In genomic region chr11:58574851-58575250, GRCh38 we compare ENCODE assay signal across 8 cellular contexts. TPM values are rescaled to one million over a fixed set of nuclear protein-coding genes. Genes with fewer than 3 reads are reported as not detected.
DNase-seq lines count a peak whose midpoint lies in the region; ATAC-seq and TF ChIP-seq lines count a peak whose summit lies in the region.

No MANE protein-coding gene starts in this region.

- H3K4me1 Mint-ChIP-seq in CD4-positive, CD25-positive, alpha-beta regulatory T cell = peaks cover 20 to 74% (median 45%) of the 10 kb centered on the region in 4 donors
- H3K4me1 Mint-ChIP-seq in neural crest cell = peaks cover 17% of the 10 kb centered on the region

- peaks cover 0 to 4% (median 0%) of the 10 kb centered on the region in 7 donors for H3K9me3 Mint-ChIP-seq in CD4-positive, CD25-positive, alpha-beta regulatory T cell
- no peaks in the 10 kb centered on the region for H3K9me3 Mint-ChIP-seq in neural crest cell

- peaks cover 9% of the 10 kb centered on the region for H3K36me3 ChIP-seq in CD4-positive, CD25-positive, alpha-beta regulatory T cell (ENCODE audit: control insufficient read depth, insufficient read depth, low read length)

- H3K27ac Mint-ChIP-seq in CD4-positive, CD25-positive, alpha-beta regulatory T cell = peak overlapping the region; percentile 98 to 100 (median 100)
- H3K27ac Mint-ChIP-seq in neural crest cell (ENCODE audit: unreplicated experiment) = no peak overlapping the region

- ATAC-seq in CD4-positive, CD25-positive, alpha-beta regulatory T cell (ENCODE audit: low read depth in 2 of 2) = no peak
- ATAC-seq in HG03460 (IDR thresholded peaks at IDR 0.05; ENCODE audit: unreplicated experiment) (no peak), HG03521 (IDR thresholded peaks at IDR 0.05; ENCODE audit: unreplicated experiment) (no peak)

- H3K4me1 ChIP-seq in CD4-positive, CD25-positive, alpha-beta regulatory T cell (ENCODE audit: control insufficient read depth, insufficient read depth, low read length, poor library complexity, severe bottlenecking) = peaks cover 73% of the 10 kb centered on the region

- TF ChIP-seq CTCF in choroid plexus epithelial cell (conservative IDR thresholded peaks at IDR 0.05; ENCODE audit: low read depth, low read length) (no peak), neural crest cell (conservative IDR thresholded peaks at IDR 0.05) (no peak)

- H3K27ac ChIP-seq in CD4-positive, CD25-positive, alpha-beta regulatory T cell (ENCODE audit: insufficient read depth, low read length, poor library complexity, severe bottlenecking) = peak overlapping the region; percentile 100

- peak overlapping the region; percentile 92 to 100 (median 98) for H3K4me3 Mint-ChIP-seq in CD4-positive, CD25-positive, alpha-beta regulatory T cell
- H3K4me3 Mint-ChIP-seq in neural crest cell = peak overlapping the region; percentile 17

- H3K36me3 Mint-ChIP-seq in CD4-positive, CD25-positive, alpha-beta regulatory T cell = peaks cover 12% of the 10 kb centered on the region
- H3K36me3 Mint-ChIP-seq in neural crest cell (ENCODE audit: low read depth) = no peaks in the 10 kb centered on the region

- peaks cover 21% of the 10 kb centered on the region for H3K27me3 Mint-ChIP-seq in CD4-positive, CD25-positive, alpha-beta regulatory T cell
- H3K27me3 Mint-ChIP-seq in neural crest cell (ENCODE audit: low read depth) = peaks cover 3% of the 10 kb centered on the region

- DNase-seq in CD4-positive, CD25-positive, alpha-beta regulatory T cell = no peak
- peak; percentile 60 for DNase-seq in M059J (ENCODE audit: low read depth)
- DNase-seq in choroid plexus epithelial cell (ENCODE audit: low read depth) = peak; percentile 10
- no peak for DNase-seq in neural crest cell (ENCODE audit: low read depth, low spot score)
- DNase-seq in activated CD4-positive, CD25-positive, alpha-beta regulatory T cell treated with anti-CD3 and anti-CD28 coated beads, Interleukin-2, amount 50 U/mL, for 72 hours = no peak
- no peak for DNase-seq in SKM-1 (lab: John Stamatoyannopoulos, UW; ENCODE audit: unreplicated experiment)

- H3K9me3 ChIP-seq in CD4-positive, CD25-positive, alpha-beta regulatory T cell (ENCODE audit: control insufficient read depth in 2 of 2, low read length in 2 of 2) = no peaks in the 10 kb centered on the region

- H3K4me3 ChIP-seq in CD4-positive, CD25-positive, alpha-beta regulatory T cell (ENCODE audit: low read depth, low read length) = peak overlapping the region; percentile 99
- H3K4me3 ChIP-seq in choroid plexus epithelial cell (ENCODE audit: low read depth, low read length) = no peak overlapping the region

- no peaks in the 10 kb centered on the region for H3K27me3 ChIP-seq in CD4-positive, CD25-positive, alpha-beta regulatory T cell (ENCODE audit: control insufficient read depth, insufficient read depth, low read length)

RNA-seq across cellular contexts. Expression of gene LPXN, which starts 0.8 kb away (rescaled TPM):
- total RNA-seq in CD4-positive, CD25-positive, alpha-beta regulatory T cell = 101 TPM
- polyA plus RNA-seq in CD4-positive, CD25-positive, alpha-beta regulatory T cell = 100 to 1,000 TPM; 221 to 314 (median 265) TPM
- total RNA-seq in M059J (2014; rRNA removed; shearing (Covaris generic)) = 59.1 and 67.3 TPM in 2 replicates
- total RNA-seq in neural crest cell = 2.9 and 3.1 TPM in 2 replicates

RNA-seq across cellular contexts. Expression of gene ZFP91, which starts 4.0 kb away (rescaled TPM):
- total RNA-seq in CD4-positive, CD25-positive, alpha-beta regulatory T cell = 46.5 TPM
- 1 to 10 TPM; 5.0 to 8.6 (median 6.8) TPM for polyA plus RNA-seq in CD4-positive, CD25-positive, alpha-beta regulatory T cell
- 59.8 and 88.9 TPM in 2 replicates for total RNA-seq in M059J (2014; rRNA removed; shearing (Covaris generic))
- total RNA-seq in neural crest cell = 48.0 and 51.5 TPM in 2 replicates

RNA-seq across cellular contexts. Expression of gene CNTF, which starts 47.6 kb away (rescaled TPM):
- total RNA-seq in CD4-positive, CD25-positive, alpha-beta regulatory T cell = 4.9 TPM
- polyA plus RNA-seq in CD4-positive, CD25-positive, alpha-beta regulatory T cell = not detected
- 0.17 and 0.89 TPM in 2 replicates for total RNA-seq in M059J (2014; rRNA removed; shearing (Covaris generic))
- total RNA-seq in neural crest cell = 3.7 and 4.4 TPM in 2 replicates

Comparison
In these comparisons a context has a peak if more than half of its experiments do, and no peak if none do; other contexts are left out.
1. DNase-seq: peak in M059J (single experiment) and choroid plexus epithelial cell (single experiment); none in CD4-positive, CD25-positive, alpha-beta regulatory T cell (0 of 3), neural crest cell (single experiment), activated CD4-positive, CD25-positive, alpha-beta regulatory T cell treated with anti-CD3 and anti-CD28 coated beads, Interleukin-2, amount 50 U/mL, for 72 hours (single experiment) and SKM-1 (single experiment).
2. RNA of gene LPXN, which starts 0.8 kb away (total RNA-seq): 101 TPM in CD4-positive, CD25-positive, alpha-beta regulatory T cell (single experiment) and 59.1 to 67.3 TPM in M059J; 2.9 to 3.1 TPM in neural crest cell; every median in the first group is over 10 times any median in the second.